In the genomic region with DNA sequence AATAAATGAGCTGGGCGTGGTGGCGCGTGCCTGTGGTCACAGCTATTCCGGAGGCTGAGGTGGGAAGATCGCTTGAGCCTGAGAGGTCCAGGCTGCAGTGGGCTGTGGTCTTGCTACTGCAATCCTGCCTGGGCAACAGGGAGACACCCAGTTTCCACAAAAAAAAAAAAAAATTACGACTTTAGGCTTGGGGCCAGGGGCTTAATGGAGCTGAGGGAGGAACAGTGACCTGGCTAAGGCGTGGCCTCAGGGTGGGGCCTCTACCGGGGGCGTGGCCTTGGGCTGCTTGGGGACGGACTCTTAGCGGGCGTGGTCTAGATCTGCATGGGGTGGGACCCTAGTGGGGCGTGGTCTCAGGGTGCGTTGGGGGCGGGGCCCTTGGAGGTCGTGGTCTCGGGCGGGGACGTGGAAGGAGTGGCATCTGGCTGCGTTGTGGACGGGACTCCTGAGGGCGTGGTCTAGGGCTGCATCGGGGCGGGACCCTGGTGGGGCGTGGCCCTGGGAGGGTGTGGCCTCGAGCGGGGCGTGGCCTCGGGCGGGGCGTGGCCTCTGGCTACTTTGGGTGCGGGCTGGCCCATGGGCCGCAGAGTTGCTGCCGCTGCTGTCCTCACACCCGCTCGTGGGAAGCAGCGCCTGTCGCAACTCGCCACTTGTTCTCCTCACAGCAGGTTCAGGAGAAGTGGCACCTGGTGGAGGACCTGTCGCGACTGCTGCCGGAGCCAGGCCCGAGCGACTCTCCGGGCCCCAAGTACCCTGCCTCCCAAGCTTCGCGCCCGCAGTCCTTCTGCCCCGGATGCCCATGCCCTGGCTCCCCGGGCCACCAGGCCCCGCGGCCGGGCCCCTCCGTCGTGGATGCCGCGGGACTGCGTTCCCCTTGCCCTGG, we compare ENCODE assay signal across 8 cellular contexts. TPM values are rescaled to one million over a fixed set of nuclear protein-coding genes. Genes with fewer than 3 reads are reported as not detected.
A peak's percentile ranks its signal among the peaks of the same experiment; 100 is the strongest.
DNase-seq lines count a peak whose midpoint lies in the region; ATAC-seq and TF ChIP-seq lines count a peak whose summit lies in the region.

No MANE protein-coding gene starts in this region.

- H3K9me3 Mint-ChIP-seq in activated naive CD4-positive, alpha-beta T cell treated with anti-CD3 and anti-CD28 coated beads, Interleukin-2, amount 10 ng/mL, durations not matched to agents 7 days and 5 days = no peaks in the 10 kb centered on the region

- in situ Hi-C loops in GM13977 (cut with MboI; ENCODE audit: low pct_unique_long_range_greater_than_20kb, low sequenced_read_pairs, unreplicated experiment) = no loop called here

- H3K4me1 ChIP-seq in right cardiac atrium (ENCODE audit: control insufficient read depth, insufficient read depth, low read length) = peaks cover 14% of the 10 kb centered on the region

- intact Hi-C loops in right cardiac atrium (cut with DNase I) = no loop called here

- no peak overlapping the region for H3K4me3 ChIP-seq in right cardiac atrium (ENCODE audit: low read length)

- no peaks in the 10 kb centered on the region for H3K9me3 ChIP-seq in right cardiac atrium (ENCODE audit: control insufficient read depth, low read length)

- no peaks in the 10 kb centered on the region for H3K27me3 ChIP-seq in right cardiac atrium (ENCODE audit: control insufficient read depth, insufficient read depth)

- ATAC-seq in HG02610 (IDR thresholded peaks at IDR 0.05; ENCODE audit: unreplicated experiment) (peak; percentile 72), right cardiac atrium (peak; percentile 84 to 92)

- peaks cover 72% of the 10 kb centered on the region for H3K4me1 Mint-ChIP-seq in activated naive CD4-positive, alpha-beta T cell treated with anti-CD3 and anti-CD28 coated beads, Interleukin-2, amount 10 ng/mL, durations not matched to agents 7 days and 5 days

- H3K4me3 Mint-ChIP-seq in activated naive CD4-positive, alpha-beta T cell treated with anti-CD3 and anti-CD28 coated beads, Interleukin-2, amount 10 ng/mL, durations not matched to agents 7 days and 5 days = no peak overlapping the region

- CTCF ChIA-PET in activated naive CD4-positive, alpha-beta T cell treated with anti-CD3 and anti-CD28 coated beads, Interleukin-2, amount 10 ng/mL, durations not matched to agents 7 days and 5 days (lab: Charles Lee) = interaction anchor here (0.6 to 7.9 kb wide), 6 partner anchors 12 to 224 kb away, joined by 3 to 113 read pairs (median 4); no protein-coding TSS in a partner anchor

- peak overlapping the region; percentile 88 for H3K27ac Mint-ChIP-seq in activated naive CD4-positive, alpha-beta T cell treated with anti-CD3 and anti-CD28 coated beads, Interleukin-2, amount 10 ng/mL, durations not matched to agents 7 days and 5 days

- 33% methylated on average over 58 of the region's 58 CpGs for WGBS in right cardiac atrium

- TF ChIP-seq CTCF in GM13977 (IDR thresholded peaks at IDR 0.05; ENCODE audit: extremely low read depth, insufficient read depth, missing control alignments) = no peak

- no peaks in the 10 kb centered on the region for H3K27me3 Mint-ChIP-seq in activated naive CD4-positive, alpha-beta T cell treated with anti-CD3 and anti-CD28 coated beads, Interleukin-2, amount 10 ng/mL, durations not matched to agents 7 days and 5 days

- no peak overlapping the region for H3K27ac ChIP-seq in right cardiac atrium (ENCODE audit: low read length)

- peaks cover 46% of the 10 kb centered on the region for H3K36me3 Mint-ChIP-seq in activated naive CD4-positive, alpha-beta T cell treated with anti-CD3 and anti-CD28 coated beads, Interleukin-2, amount 10 ng/mL, durations not matched to agents 7 days and 5 days

- DNase-seq in GM13977 (ENCODE audit: low spot score) (peak; percentile 95), NAMALWA (ENCODE audit: low spot score) (peak; percentile 99), SKM-1 (lab: John Stamatoyannopoulos, UW; ENCODE audit: unreplicated experiment) (peak; percentile 88), right cardiac atrium (peak; percentile 94 to 97 (median 96)), cerebellar nuclear complex (lab: John Stamatoyannopoulos, UW) (no peak)
- DNase-seq in activated naive CD4-positive, alpha-beta T cell treated with anti-CD3 and anti-CD28 coated beads, Interleukin-2, amount 10 ng/mL, durations not matched to agents 7 days and 5 days = peak; percentile 98
- DNase-seq in stimulated activated CD4-positive, alpha-beta T cell treated with anti-CD3 and anti-CD28 coated beads, Interleukin-12 subunit alpha, Interleukin-12 subunit beta, amount 100 ng/mL, for 48 hours (ENCODE audit: low read depth in 2 of 3, low spot score in 1 of 3) = peak; percentile 91 to 99 (median 98)

RNA-seq across cellular contexts. Expression of a gene that starts 5.8 kb away (rescaled TPM):
- total RNA-seq in right cardiac atrium = not detected
- not detected for polyA plus RNA-seq in right cardiac atrium

RNA-seq across cellular contexts. Expression of a gene that starts 9.8 kb away (rescaled TPM):
- 1 to 10 TPM; 2.6 to 3.9 (median 3.0) TPM for total RNA-seq in right cardiac atrium
- polyA plus RNA-seq in right cardiac atrium = 2.4 TPM

RNA-seq across cellular contexts. Expression of a gene that starts 11.9 kb away (rescaled TPM):
- total RNA-seq in right cardiac atrium = 10 to 100 TPM; 27.9 to 45.4 (median 38.2) TPM
- 21.2 TPM for polyA plus RNA-seq in right cardiac atrium

RNA-seq across cellular contexts. Expression of a gene that starts 28.0 kb away (rescaled TPM):
- 10 to 100 TPM; 81.9 to 92.2 (median 83.9) TPM for total RNA-seq in right cardiac atrium
- polyA plus RNA-seq in right cardiac atrium = 85.8 TPM

RNA-seq across cellular contexts. Expression of a gene that starts 46.4 kb away (rescaled TPM):
- 1 to 10 TPM in 2 of 4 donors, under 1 TPM in 2; 0.51 to 5.2 (median 1.9) TPM for total RNA-seq in right cardiac atrium
- 1.2 TPM for polyA plus RNA-seq in right cardiac atrium

Comparison
In these comparisons a context has a peak if more than half of its experiments do, and no peak if none do; other contexts are left out.
1. DNase-seq: peak in GM13977 (single experiment), NAMALWA (single experiment), SKM-1 (single experiment), activated naive CD4-positive, alpha-beta T cell treated with anti-CD3 and anti-CD28 coated beads, Interleukin-2, amount 10 ng/mL, durations not matched to agents 7 days and 5 days (single experiment), right cardiac atrium (3 of 3) and stimulated activated CD4-positive, alpha-beta T cell treated with anti-CD3 and anti-CD28 coated beads, Interleukin-12 subunit alpha, Interleukin-12 subunit beta, amount 100 ng/mL, for 48 hours (3 of 3); none in cerebellar nuclear complex (0 of 2).